ENCODE assay signal across 10 cellular contexts in genomic region chr15:60840306-60840702, GRCh38.
DNase-seq lines count a peak whose midpoint lies in the region; ATAC-seq, FAIRE-seq and TF ChIP-seq lines count a peak whose summit lies in the region.
"Had no signal": no experiment of that assay in that cellular context is flagged by ENCODE, and none has a peak within 500 bp of the region (broad histone marks: within the 10 kb centered on the region; RNA-seq: fewer than 3 reads in every experiment).

No MANE protein-coding gene starts in this region.

- peaks cover 2 to 33% of the 10 kb centered on the region in 2 experiments; a peak in 2 of 5 replicates for H3K27me3 ChIP-seq in HepG2 (ENCODE audit: control insufficient read depth in 1 of 2, insufficient read depth in 2 of 2, low read length in 2 of 2)
- no peaks in the 10 kb centered on the region for H3K27me3 ChIP-seq in right lobe of liver

- no peak for TF ChIP-seq EP300 in HepG2 (IDR thresholded peaks at IDR 0.05; ENCODE audit: low read depth in 2 of 2, low read length in 2 of 2)
- TF ChIP-seq EP300 in HepG2 (CRISPR knock-in tag; IDR thresholded peaks at IDR 0.05; ENCODE audit: borderline replicate concordance), result no peak

- H3K4me3 ChIP-seq in HepG2 (replicated peaks in 1 of 3; ENCODE audit: insufficient read depth in 1 of 3, low read depth in 2 of 3, low read length in 3 of 3) (no peak overlapping the region), right lobe of liver (no peak overlapping the region), foreskin fibroblast (ENCODE audit: low read depth in 1 of 2, low read length in 2 of 2) (no peak overlapping the region)
- H3K4me3 ChIP-seq: coronary artery had no signal

- no peak for FAIRE-seq in HepG2 (lab: Jason Lieb, UNC)

- CTCF ChIA-PET in HepG2 (lab: Yijun Ruan, JAX; ENCODE audit: low intra/inter-chr PET ratio, low total read pairs), result no interaction called here
- CTCF ChIA-PET in T-cell (lab: Charles Lee), result interaction anchor here in 1 of 2 donors (0.7 to 1.8 kb wide), 7 partner anchors 9 to 332 kb away, joined by 3 to 6 read pairs (median 4); no protein-coding TSS in a partner anchor

- POLR2A ChIA-PET in HepG2 (lab: Yijun Ruan, JAX), result no interaction called here
- POLR2A ChIA-PET in T-cell (lab: Charles Lee), result interaction anchor here in 1 of 2 donors (1.0 kb wide), 1 partner anchor 190 kb away, joined by 4 read pairs; no protein-coding TSS in a partner anchor

- DNase-seq in HepG2 (ENCODE audit: low spot score) (no peak), right lobe of liver (no peak), T-cell (no peak), foreskin fibroblast (peak; percentile 25 to 59), type B pancreatic cell (ENCODE audit: extremely low spot score, unreplicated experiment) (no peak), chondrocyte (ENCODE audit: low spot score) (no peak)
- DNase-seq: occipital lobe had no signal

- H3K4me1 ChIP-seq in HepG2 (ENCODE audit: insufficient read depth, low read length) (peaks cover 21% of the 10 kb centered on the region), right lobe of liver (no peaks in the 10 kb centered on the region)

- TF ChIP-seq POLR2A in HepG2 (IDR thresholded peaks at IDR 0.05; ENCODE audit: insufficient read depth in 1 of 2, low read depth in 2 of 2, low read length in 2 of 2), result no peak
- no peak for TF ChIP-seq POLR2A in right lobe of liver (IDR thresholded peaks at IDR 0.05)

- no peak overlapping the region for H3K4me2 ChIP-seq in HepG2 (ENCODE audit: low read depth, low read length)

- no peak for TF ChIP-seq CTCF in HepG2 (CRISPR knock-in tag; IDR thresholded peaks at IDR 0.05)
- TF ChIP-seq CTCF in right lobe of liver (IDR thresholded peaks at IDR 0.05), result no peak
- no peak for TF ChIP-seq CTCF in foreskin fibroblast (IDR thresholded peaks at IDR 0.05; ENCODE audit: low read depth, low read length)
- TF ChIP-seq CTCF in type B pancreatic cell (conservative IDR thresholded peaks at IDR 0.05), result no peak
- no peak for TF ChIP-seq CTCF in chondrocyte (IDR thresholded peaks at IDR 0.05)

- peak overlapping the region; percentile 95 to 99 for H3K27ac Mint-ChIP-seq in T-cell
- no peak overlapping the region for H3K27ac Mint-ChIP-seq in type B pancreatic cell
- no peak overlapping the region for H3K27ac Mint-ChIP-seq in chondrocyte (ENCODE audit: unreplicated experiment)

- H3K9me3 Mint-ChIP-seq in T-cell (no peaks in the 10 kb centered on the region), type B pancreatic cell (peaks cover 4% of the 10 kb centered on the region), chondrocyte (ENCODE audit: low read depth) (no peaks in the 10 kb centered on the region)

- H2AFZ ChIP-seq in HepG2 (ENCODE audit: low read length), result no peak overlapping the region

- peak overlapping the region; percentile 71 to 83 (median 79) for H3K4me3 Mint-ChIP-seq in T-cell
- no peak overlapping the region for H3K4me3 Mint-ChIP-seq in type B pancreatic cell
- H3K4me3 Mint-ChIP-seq in chondrocyte (ENCODE audit: unreplicated experiment), result no peak overlapping the region

- H3K27ac ChIP-seq in HepG2 (ENCODE audit: extremely low read length, insufficient read depth, low read length) (no peak overlapping the region), right lobe of liver (no peak overlapping the region)
- H3K27ac ChIP-seq: coronary artery had no signal

- H4K20me1 ChIP-seq in HepG2 (ENCODE audit: insufficient read depth, low read length), result no peaks in the 10 kb centered on the region

- TF ChIP-seq RAD21 in HepG2 (CRISPR knock-in tag; IDR thresholded peaks at IDR 0.05), result no peak

- in situ Hi-C loops in HepG2 (cut with HindIII; ENCODE audit: extremely low pct_ligation_motif_present, low pct_unique_long_range_greater_than_20kb), result no loop called here

- BruUV-seq in HepG2 (replicated peaks; lab: Mats Ljungman, UMichigan), result no TSS peak

- no peaks in the 10 kb centered on the region for H3K27me3 Mint-ChIP-seq in T-cell
- peaks cover 18% of the 10 kb centered on the region for H3K27me3 Mint-ChIP-seq in type B pancreatic cell
- no peaks in the 10 kb centered on the region for H3K27me3 Mint-ChIP-seq in chondrocyte (ENCODE audit: low read depth)

- H3K36me3 Mint-ChIP-seq in T-cell (peaks cover 7% of the 10 kb centered on the region), type B pancreatic cell (no peaks in the 10 kb centered on the region), chondrocyte (ENCODE audit: low read depth) (no peaks in the 10 kb centered on the region)

- WGBS in HepG2 (ENCODE audit: low lambda C conversion rate), result 20% methylated on average over 1 of the region's 2 CpGs
- WGBS in right lobe of liver (ENCODE audit: insufficient coverage, low coverage, low lambda C conversion rate, missing lambda C conversion rate), result no CpG with 5 or more reads among the region's 2 CpGs

- peaks cover 85 to 93% (median 91%) of the 10 kb centered on the region in 3 donors for H3K4me1 Mint-ChIP-seq in T-cell
- H3K4me1 Mint-ChIP-seq in type B pancreatic cell (ENCODE audit: unreplicated experiment), result peaks cover 8% of the 10 kb centered on the region
- H3K4me1 Mint-ChIP-seq in chondrocyte (ENCODE audit: low read depth), result no peaks in the 10 kb centered on the region

- H3K9ac ChIP-seq in HepG2 (ENCODE audit: insufficient read depth, low read depth, low read length), result no peak overlapping the region

- no peaks in the 10 kb centered on the region for H3K79me2 ChIP-seq in HepG2 (ENCODE audit: insufficient read depth, low read length)

- ATAC-seq in HepG2 (peak; percentile 59), right lobe of liver (no peak), T-cell (replicated peaks in 1 of 4) (peak in 2 of 4 experiments; percentile 1 to 2), GM18502 (IDR thresholded peaks at IDR 0.05; ENCODE audit: poor library complexity, unreplicated experiment) (no peak), HG02981 (IDR thresholded peaks at IDR 0.05; ENCODE audit: unreplicated experiment) (no peak)

- intact Hi-C loops in HepG2 (cut with micrococcal nuclease; ENCODE audit: unreplicated experiment) (no loop called here), right lobe of liver (cut with DNase I) (no loop called here)

- H3K9me3 ChIP-seq in HepG2 (ENCODE audit: low read length) (no peaks in the 10 kb centered on the region), right lobe of liver (no peaks in the 10 kb centered on the region)

- no peaks in the 10 kb centered on the region for H3K36me3 ChIP-seq in HepG2 (replicated peaks in 1 of 2; ENCODE audit: control insufficient read depth in 1 of 2, insufficient read depth in 2 of 2, low read length in 2 of 2)
- no peaks in the 10 kb centered on the region for H3K36me3 ChIP-seq in right lobe of liver

TF ChIP-seq in HepG2, 621 proteins besides CTCF, POLR2A, EP300 and RAD21:
- no peak for TF ChIP-seq ZNF674 (CRISPR knock-in tag; IDR thresholded peaks at IDR 0.05; ENCODE audit: low read depth)
- no peak for TF ChIP-seq ZNF414 (CRISPR knock-in tag; IDR thresholded peaks at IDR 0.05)
- no peak for TF ChIP-seq ZNF747 (CRISPR knock-in tag; IDR thresholded peaks at IDR 0.05; ENCODE audit: borderline replicate concordance)
- no peak for TF ChIP-seq ATM (IDR thresholded peaks at IDR 0.05; ENCODE audit: borderline replicate concordance)
- no peak for TF ChIP-seq HNF1B (CRISPR knock-in tag; IDR thresholded peaks at IDR 0.05)
- TF ChIP-seq ZBTB20 (CRISPR knock-in tag; IDR thresholded peaks at IDR 0.05; ENCODE audit: borderline replicate concordance, low read depth), result no peak
- no peak for TF ChIP-seq U2AF1 (optimal IDR thresholded peaks at IDR 0.05; ENCODE audit: low read depth, low read length)
- no peak for TF ChIP-seq STAT6 (CRISPR knock-in tag; IDR thresholded peaks at IDR 0.05; ENCODE audit: borderline replicate concordance)
- no peak for TF ChIP-seq ZEB1 (IDR thresholded peaks at IDR 0.05; ENCODE audit: insufficient replicate concordance, low read depth)
- TF ChIP-seq TARDBP (CRISPR knock-in tag; IDR thresholded peaks at IDR 0.05), result no peak
TF ChIP-seq in HepG2: peak in this region for 0.

Comparison
In these comparisons a context has a peak if more than half of its experiments do, and no peak if none do; other contexts are left out.
1. DNase-seq: peak in foreskin fibroblast (2 of 2); none in HepG2 (single experiment), right lobe of liver (0 of 3), T-cell (0 of 34), type B pancreatic cell (single experiment) and chondrocyte (single experiment).
2. H3K27ac Mint-ChIP-seq: peak in T-cell (2 of 2); none in type B pancreatic cell (single experiment) and chondrocyte (single experiment).
3. H3K4me3 Mint-ChIP-seq: peak in T-cell (3 of 3); none in type B pancreatic cell (single experiment) and chondrocyte (single experiment).